Comparison of ENCODE assay signal across 24 cellular contexts in the genomic region with DNA sequence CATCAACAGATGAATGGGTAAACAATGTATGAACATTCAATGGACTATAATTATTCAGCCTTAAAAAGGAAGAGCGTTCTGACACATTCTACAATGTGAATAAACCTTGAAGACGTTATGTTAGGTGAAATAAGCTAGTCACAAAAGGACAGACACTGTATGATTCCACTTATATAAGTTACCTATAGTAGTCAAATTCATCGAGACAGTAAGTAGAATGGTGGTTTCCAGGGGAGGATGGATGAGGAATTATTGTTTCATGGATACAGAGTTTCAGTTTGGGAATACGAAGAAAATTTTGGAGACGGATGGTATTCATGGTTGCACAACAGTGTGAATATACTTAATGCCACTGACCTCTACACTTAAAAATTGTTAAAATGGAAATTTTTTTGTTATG.
"Had no signal": no experiment of that assay in that cellular context is flagged by ENCODE, and none has a peak within 500 bp of the region (broad histone marks: within the 10 kb centered on the region; RNA-seq: fewer than 3 reads in every experiment).

No MANE protein-coding gene starts in this region.

- H3K27me3 ChIP-seq: stomach, suprapubic skin, testis, thyroid gland, tibial artery, tibial nerve, transverse colon, upper lobe of left lung, upper lobe of right lung, uterus, vagina had no signal

- H3K27ac ChIP-seq: stomach, suprapubic skin, testis, thoracic aorta, thyroid gland, tibial artery, tibial nerve, transverse colon, upper lobe of left lung, upper lobe of right lung, uterus, vagina had no signal

- H3K36me3 ChIP-seq: stomach, suprapubic skin, thoracic aorta, thyroid gland, tibial artery, tibial nerve, transverse colon, upper lobe of left lung, upper lobe of right lung, uterus, vagina had no signal

- DNase-seq: stimulated activated CD4-positive, alpha-beta T cell treated with anti-CD3 and anti-CD28 coated beads, Interleukin-2, amount 100 ng/mL, for 48 hours; stimulated activated CD4-positive, alpha-beta T cell treated with anti-CD3 and anti-CD28 coated beads, Interleukin-4, amount 100 ng/mL, for 1 hour; stimulated activated CD4-positive, alpha-beta T cell treated with anti-CD3 and anti-CD28 coated beads, Interleukin-4, amount 100 ng/mL, for 24 hours; stimulated activated CD4-positive, alpha-beta T cell treated with anti-CD3 and anti-CD28 coated beads, Interleukin-4, amount 100 ng/mL, for 4 hours; stimulated activated CD8-positive, alpha-beta memory T cell treated with anti-CD3 and anti-CD28 coated beads, Interleukin-4, amount 100 ng/mL, for 48 hours; stimulated activated naive B cell treated with anti-CD40 and anti-IgM and Interleukin-4, amounts not matched to agents 10 μg/mL and 1 μg/mL and 100 μg/mL, for 72 hours; stimulated activated naive CD4-positive, alpha-beta T cell; stimulated activated naive CD4-positive, alpha-beta T cell treated with Interleukin-2 at 50 U/mL for 16 hours; stimulated activated naive CD8-positive, alpha-beta T cell treated with anti-CD3 and anti-CD28 coated beads, Interleukin-15, amount 100 ng/mL, for 72 hours; stimulated activated naive CD8-positive, alpha-beta T cell treated with anti-CD3 and anti-CD28 coated beads, Interleukin-15, Interleukin-2, amounts not matched to agents 100 U/mL and 50 U/mL, for 24 hours; substantia nigra; thyroid gland; tibial artery; transverse colon; trophoblast cell; upper lobe of left lung; uterus had no signal

- H3K9me3 ChIP-seq: stomach, suprapubic skin, testis, thoracic aorta, thyroid gland, tibial artery, transverse colon, upper lobe of left lung, upper lobe of right lung, uterus, vagina had no signal

- H3K4me1 ChIP-seq: stomach, suprapubic skin, testis, thyroid gland, tibial artery, tibial nerve, transverse colon, upper lobe of left lung, upper lobe of right lung, uterus, vagina had no signal

- H3K4me3 ChIP-seq: stomach, suprapubic skin, testis, thoracic aorta, thyroid gland, tibial artery, tibial nerve, transverse colon, upper lobe of left lung, upper lobe of right lung, uterus, vagina had no signal
